ENCODE assay signal across 26 cellular contexts in the genomic region with DNA sequence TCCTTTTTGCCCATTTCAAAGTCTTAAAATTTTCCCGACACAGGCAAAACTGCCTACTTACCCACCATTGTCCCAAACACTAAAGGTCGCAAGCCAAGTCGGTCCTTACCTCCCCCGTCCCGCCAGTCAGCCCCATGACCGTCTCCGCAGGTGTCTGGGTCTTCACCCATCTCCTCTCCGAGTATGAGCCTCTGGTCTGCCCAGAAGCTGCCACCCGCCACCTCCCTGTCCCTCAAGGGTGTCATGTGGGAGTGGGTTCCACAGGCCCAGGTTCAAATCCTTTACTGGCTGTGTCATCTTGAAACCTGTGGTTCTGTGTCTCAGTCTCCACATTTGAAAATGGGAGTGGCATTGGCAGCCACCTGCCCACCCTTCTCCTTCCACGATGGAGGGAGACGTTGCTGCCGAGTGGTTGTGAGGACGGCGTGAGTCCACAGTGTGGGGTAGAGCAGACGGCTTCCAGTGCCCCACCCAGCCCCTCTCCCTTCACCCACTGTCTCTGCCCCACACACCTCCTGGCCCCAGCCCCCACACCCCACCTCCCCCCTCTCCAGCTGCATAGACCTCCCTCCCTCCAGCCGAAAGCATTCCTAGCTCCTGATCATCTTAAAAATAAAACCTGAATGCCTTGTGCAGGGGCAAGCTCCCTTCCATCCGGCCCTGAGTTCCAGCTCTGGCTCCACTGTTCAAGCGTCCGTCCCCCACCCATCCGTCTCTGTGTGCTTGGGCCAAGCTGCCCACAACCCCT. TPM values are rescaled to one million over a fixed set of nuclear protein-coding genes. Genes with fewer than 3 reads are reported as not detected.
"Had no signal": no experiment of that assay in that cellular context is flagged by ENCODE, and none has a peak within 500 bp of the region (broad histone marks: within the 10 kb centered on the region; RNA-seq: fewer than 3 reads in every experiment).

No MANE protein-coding gene starts in this region.

- H3K4me3 ChIP-seq: ascending aorta, ovary, psoas muscle, right atrium auricular region, transverse colon, uterus had no signal

- H3K36me3 ChIP-seq: ascending aorta, brain microvascular endothelial cell, ovary, right atrium auricular region, transverse colon, uterus, WERI-Rb-1 had no signal

- H3K27ac ChIP-seq: ascending aorta, brain microvascular endothelial cell, foreskin keratinocyte, ovary, psoas muscle, right atrium auricular region, uterus, WERI-Rb-1 had no signal

- ATAC-seq: foreskin keratinocyte, natural killer cell, psoas muscle, T-cell had no signal

- H3K4me1 ChIP-seq: foreskin keratinocyte, psoas muscle, uterus had no signal

- DNase-seq: activated CD4-positive, alpha-beta T cell treated with anti-CD3 and anti-CD28 coated beads for 1 hour; activated naive CD4-positive, alpha-beta T cell; activated T-cell treated with anti-CD3 and anti-CD28 coated beads, Interleukin-2, amount 50 U/mL, for 24 hours; brain microvascular endothelial cell; caudate nucleus; dermis blood vessel endothelial cell; effector memory CD4-positive, alpha-beta T cell; foreskin keratinocyte; natural killer cell; ovary; psoas muscle; stimulated activated CD4-positive, alpha-beta T cell treated with anti-CD3 and anti-CD28 coated beads, Interleukin-1b, Interleukin-23, amount 100 ng/mL, for 48 hours; T-cell; transverse colon; uterus; WERI-Rb-1 had no signal

- H3K9me3 ChIP-seq: ovary, psoas muscle, transverse colon, uterus had no signal

- H3K27me3 ChIP-seq: ascending aorta, ovary, right atrium auricular region, transverse colon, uterus had no signal

RNA-seq across cellular contexts. Expression of a gene that starts 35.3 kb away (rescaled TPM):
- total RNA-seq: activated T-helper 2 cell treated with anti-CD3 and anti-CD28 coated beads, Interferon-gamma antibody, Interleukin-2, Interleukin-4, amounts not matched to agents 10 μg/mL and 5 μg/mL and 100 μg/mL, durations not matched to agents 14 hours and 24 hours and 36 hours; ascending aorta; dermis blood vessel endothelial cell; foreskin keratinocyte; glomerular endothelial cell; lung microvascular endothelial cell; mesothelial cell of epicardium; natural killer cell; ovary; psoas muscle; right atrium auricular region; skeletal muscle tissue; T-cell; temporal lobe; transverse colon; uterus had no signal
- polyA plus RNA-seq: adipose tissue, esophagus, foreskin keratinocyte, ovary, psoas muscle had no signal
